In genomic region chr3:14651440-14652251, GRCh38 we compare ENCODE assay signal across 1 cellular context.
TF ChIP-seq lines count a peak whose summit lies in the region.

CCDC174 (plus strand) TSS chr3:14651762; CDS start chr3:14651837, 75 bp downstream.

TF ChIP-seq in HEK293, 187 proteins besides CTCF, POLR2A, EP300 and RAD21 (continued from another document and continues in another):
- TF ChIP-seq ZNF513 (tag by site-specific recombination; IDR thresholded peaks at IDR 0.05) (no peak), KLF1 (tag by site-specific recombination; IDR thresholded peaks at IDR 0.05) (peak; percentile 67), ZNF169 (tag by site-specific recombination; IDR thresholded peaks at IDR 0.05) (no peak), ZBTB11 (tag by site-specific recombination; conservative IDR thresholded peaks at IDR 0.05; ENCODE audit: low read depth) (peak; percentile 97), ZNF664 (tag by site-specific recombination; IDR thresholded peaks at IDR 0.05) (peak; percentile 40; the same call in 1 of the 2 replicates), SP2 (tag by site-specific recombination; IDR thresholded peaks at IDR 0.05) (peak; percentile 74), ZNF629 (tag by site-specific recombination; IDR thresholded peaks at IDR 0.05) (peak; percentile 98), ZNF10 (tag by site-specific recombination; IDR thresholded peaks at IDR 0.05) (peak; percentile 55; the same call in 1 of the 2 replicates), ZBTB21 (tag by site-specific recombination; IDR thresholded peaks at IDR 0.05) (peak; percentile 95), ZNF324 (tag by site-specific recombination; IDR thresholded peaks at IDR 0.05) (peak; percentile 94), ZNF558 (tag by site-specific recombination; IDR thresholded peaks at IDR 0.05) (peak; percentile 68; the same call in 1 of the 2 replicates), ZNF266 (tag by site-specific recombination; IDR thresholded peaks at IDR 0.05; ENCODE audit: low read depth) (no peak), ZNF76 (tag by site-specific recombination; IDR thresholded peaks at IDR 0.05; ENCODE audit: borderline replicate concordance, low read depth) (peak; percentile 98), PRDM4 (tag by site-specific recombination; IDR thresholded peaks at IDR 0.05) (peak; percentile 49; the same call in 1 of the 2 replicates), KLF17 (tag by site-specific recombination; IDR thresholded peaks at IDR 0.05) (peak; percentile 87; the same call in 1 of the 2 replicates), ZEB2 (tag by site-specific recombination; IDR thresholded peaks at IDR 0.05) (peak; percentile 92), GLIS1 (tag by site-specific recombination; IDR thresholded peaks at IDR 0.05) (no peak), ZNF394 (tag by site-specific recombination; IDR thresholded peaks at IDR 0.05; ENCODE audit: borderline replicate concordance) (peak; percentile 63; the same call in 1 of the 2 replicates), YY2 (tag by site-specific recombination; IDR thresholded peaks at IDR 0.05) (peak; percentile 100), MYNN (tag by site-specific recombination; IDR thresholded peaks at IDR 0.05; ENCODE audit: borderline replicate concordance) (no peak), SP7 (tag by site-specific recombination; IDR thresholded peaks at IDR 0.05) (peak; percentile 93), ZNF561 (tag by site-specific recombination; IDR thresholded peaks at IDR 0.05; ENCODE audit: borderline replicate concordance) (peak; percentile 62; the same call in 1 of the 2 replicates), ZNF19 (tag by site-specific recombination; IDR thresholded peaks at IDR 0.05; ENCODE audit: low read depth) (no peak), ZBTB7A (tag by site-specific recombination; IDR thresholded peaks at IDR 0.05; ENCODE audit: low read depth) (0 out of 2 replicates have a peak, but pooled peaks have one; percentile 73), GFI1B (tag by site-specific recombination; IDR thresholded peaks at IDR 0.05) (peak; percentile 4; the same call in 1 of the 2 replicates), PATZ1 (tag by site-specific recombination; IDR thresholded peaks at IDR 0.05) (no peak), ZSCAN4 (tag by site-specific recombination; IDR thresholded peaks at IDR 0.05) (peak; percentile 12; the same call in 1 of the 2 replicates), ZNF792 (tag by site-specific recombination; IDR thresholded peaks at IDR 0.05) (no peak), EGR2 (tag by site-specific recombination; IDR thresholded peaks at IDR 0.05; ENCODE audit: low read depth) (peak; percentile 73), ZNF701 (tag by site-specific recombination; IDR thresholded peaks at IDR 0.05) (no peak), ZNF501 (tag by site-specific recombination; IDR thresholded peaks at IDR 0.05) (peak; percentile 91), ZNF791 (tag by site-specific recombination; IDR thresholded peaks at IDR 0.05) (no peak), ZNF785 (tag by site-specific recombination; IDR thresholded peaks at IDR 0.05) (no peak), ZNF112 (tag by site-specific recombination; IDR thresholded peaks at IDR 0.05) (no peak), ZNF133 (tag by site-specific recombination; IDR thresholded peaks at IDR 0.05) (no peak), ZNF692 (tag by site-specific recombination; IDR thresholded peaks at IDR 0.05) (peak; percentile 88), ZNF335 (tag by site-specific recombination; conservative IDR thresholded peaks at IDR 0.05) (peak; percentile 97), ZNF843 (tag by site-specific recombination; IDR thresholded peaks at IDR 0.05) (peak; percentile 77), ZSCAN5A (tag by site-specific recombination; IDR thresholded peaks at IDR 0.05) (0 out of 2 replicates have a peak, but pooled peaks have one; percentile 9), ZXDB (tag by site-specific recombination; IDR thresholded peaks at IDR 0.05) (peak; percentile 98), BCL11B (tag by site-specific recombination; IDR thresholded peaks at IDR 0.05; ENCODE audit: low read depth) (no peak), ZFP69B (tag by site-specific recombination; IDR thresholded peaks at IDR 0.05) (peak; percentile 71; the same call in 1 of the 2 replicates), ZNF660 (tag by site-specific recombination; IDR thresholded peaks at IDR 0.05) (peak; percentile 57; the same call in 1 of the 2 replicates), ZBTB48 (tag by site-specific recombination; IDR thresholded peaks at IDR 0.05) (0 out of 2 replicates have a peak, but pooled peaks have one; percentile 16), OVOL3 (tag by site-specific recombination; IDR thresholded peaks at IDR 0.05) (peak; percentile 33; the same call in 1 of the 2 replicates), ZBTB20 (tag by site-specific recombination; IDR thresholded peaks at IDR 0.05) (peak; percentile 91), ZBTB10 (tag by site-specific recombination; IDR thresholded peaks at IDR 0.05) (peak; percentile 58; the same call in 1 of the 2 replicates), ZBTB8A (tag by site-specific recombination; IDR thresholded peaks at IDR 0.05) (peak; percentile 52; the same call in 1 of the 2 replicates), YY1 (tag by site-specific recombination; IDR thresholded peaks at IDR 0.05) (peak; percentile 100)
